ENCODE assay signal across 10 cellular contexts in genomic region chr2:144548532-144549191, GRCh38. TPM values are rescaled to one million over a fixed set of nuclear protein-coding genes. Genes with fewer than 3 reads are reported as not detected.
DNase-seq lines count a peak whose midpoint lies in the region; ATAC-seq and TF ChIP-seq lines count a peak whose summit lies in the region.
"Had no signal": no experiment of that assay in that cellular context is flagged by ENCODE, and none has a peak within 500 bp of the region (broad histone marks: within the 10 kb centered on the region; RNA-seq: fewer than 3 reads in every experiment).

No MANE protein-coding gene starts in this region.

- no peaks in the 10 kb centered on the region for H3K9me3 ChIP-seq in CD8-positive, alpha-beta T cell (ENCODE audit: low read length)
- H3K9me3 ChIP-seq in T-helper 17 cell (ENCODE audit: control insufficient read depth, low read length, poor library complexity, severe bottlenecking) (no peaks in the 10 kb centered on the region), PC-9 (ENCODE audit: insufficient read depth, low read depth) (no peaks in the 10 kb centered on the region)
- H3K9me3 ChIP-seq: BE2C, tibial nerve had no signal

- no peaks in the 10 kb centered on the region for H3K79me2 ChIP-seq in PC-9 (ENCODE audit: low read depth)

- H3K27me3 ChIP-seq in CD8-positive, alpha-beta T cell (ENCODE audit: insufficient read depth, low read length) = no peaks in the 10 kb centered on the region
- no peaks in the 10 kb centered on the region for H3K27me3 ChIP-seq in PC-9 (ENCODE audit: insufficient read depth, low read depth)
- H3K27me3 ChIP-seq: BE2C, tibial nerve had no signal

- no peaks in the 10 kb centered on the region for H4K20me1 ChIP-seq in PC-9 (ENCODE audit: insufficient read depth)

- no peaks in the 10 kb centered on the region for H3K36me3 ChIP-seq in CD8-positive, alpha-beta T cell (ENCODE audit: insufficient read depth, low read length)
- H3K36me3 ChIP-seq in PC-9 (ENCODE audit: low read depth) = no peaks in the 10 kb centered on the region
- H3K36me3 ChIP-seq: BE2C, tibial nerve had no signal

- POLR2A ChIA-PET in CD8-positive, alpha-beta T cell (lab: Charles Lee) = no interaction called here
- POLR2A ChIA-PET in RWPE1 (lab: Yijun Ruan, JAX; ENCODE audit: low non-redundant PET) = no interaction called here
- POLR2A ChIA-PET in PC-9 (lab: Charles Lee; ENCODE audit: unreplicated experiment) = no interaction called here

- 0 out of 2 replicates have a peak, but pooled peaks cover 3% of the 10 kb centered on the region for H3F3A ChIP-seq in PC-9 (ENCODE audit: insufficient read depth, low read depth)

- H3K9me2 ChIP-seq in PC-9 (ENCODE audit: insufficient read depth) = no peaks in the 10 kb centered on the region; the same call in 1 of the 2 replicates

- H3K4me3 Mint-ChIP-seq in CD8-positive, alpha-beta T cell = no peak overlapping the region
- H3K4me3 Mint-ChIP-seq in T-helper 17 cell = no peak overlapping the region

- peak; percentile 97 for ATAC-seq in CD8-positive, alpha-beta T cell
- ATAC-seq in GM19452 (IDR thresholded peaks at IDR 0.05; ENCODE audit: unreplicated experiment) (peak; percentile 61), HG03342 (IDR thresholded peaks at IDR 0.05; ENCODE audit: unreplicated experiment) (peak; percentile 89), T-helper 17 cell (peak; percentile 99), GM18868 (IDR thresholded peaks at IDR 0.05; ENCODE audit: unreplicated experiment) (no peak)

- H3K4me1 ChIP-seq in CD8-positive, alpha-beta T cell (ENCODE audit: insufficient read depth, low read length) = peaks cover 6% of the 10 kb centered on the region
- H3K4me1 ChIP-seq in PC-9 (replicated peaks; ENCODE audit: insufficient read depth) = 0 out of 2 replicates have a peak, but pooled peaks cover 3% of the 10 kb centered on the region
- H3K4me1 ChIP-seq: BE2C had no signal

- H2AFZ ChIP-seq in PC-9 = no peak overlapping the region

- BruUV-seq in PC-9 (replicated peaks; lab: Mats Ljungman, UMichigan) = no TSS peak

- H3K9me3 Mint-ChIP-seq in CD8-positive, alpha-beta T cell = no peaks in the 10 kb centered on the region

- peaks cover 5% of the 10 kb centered on the region for H3K27me3 Mint-ChIP-seq in CD8-positive, alpha-beta T cell (ENCODE audit: low read depth)
- peaks cover 20% of the 10 kb centered on the region for H3K27me3 Mint-ChIP-seq in T-helper 17 cell

- no peaks in the 10 kb centered on the region for H3K36me3 Mint-ChIP-seq in CD8-positive, alpha-beta T cell
- peaks cover 2% of the 10 kb centered on the region for H3K36me3 Mint-ChIP-seq in T-helper 17 cell (ENCODE audit: low read depth)

- CTCF ChIA-PET in CD8-positive, alpha-beta T cell (lab: Charles Lee) = no interaction called here
- CTCF ChIA-PET in RWPE1 (lab: Yijun Ruan, JAX) (no interaction called here), PC-9 (lab: Charles Lee) (no interaction called here)

- intact Hi-C loops in CD8-positive, alpha-beta T cell (cut with DNase I, micrococcal nuclease) = no loop called here
- intact Hi-C loops in PC-9 (cut with micrococcal nuclease; ENCODE audit: unreplicated experiment) = no loop called here

- TF ChIP-seq CTCF in CD8-positive, alpha-beta T cell (IDR thresholded peaks at IDR 0.05) = no peak
- TF ChIP-seq CTCF in RWPE1 (conservative IDR thresholded peaks at IDR 0.05; ENCODE audit: low read depth) (no peak), PC-9 (conservative IDR thresholded peaks at IDR 0.05) (no peak)

- H3K4me3 ChIP-seq in CD8-positive, alpha-beta T cell (ENCODE audit: low read depth, low read length) = no peak overlapping the region
- H3K4me3 ChIP-seq in PC-9 = no peak overlapping the region

- no peak overlapping the region for H3K27ac ChIP-seq in CD8-positive, alpha-beta T cell (ENCODE audit: low read depth, low read length)
- H3K27ac ChIP-seq in RWPE1 (no peak overlapping the region), PC-9 (no peak overlapping the region)

- peaks cover 7% of the 10 kb centered on the region for H3K4me1 Mint-ChIP-seq in CD8-positive, alpha-beta T cell (ENCODE audit: low read depth)
- H3K4me1 Mint-ChIP-seq in T-helper 17 cell = peaks cover 2% of the 10 kb centered on the region

- no peak overlapping the region for H3K27ac Mint-ChIP-seq in CD8-positive, alpha-beta T cell
- peak overlapping the region; percentile 24 for H3K27ac Mint-ChIP-seq in T-helper 17 cell

- peak in 1 of 7 experiments; percentile 28 for DNase-seq in CD8-positive, alpha-beta T cell
- no peak for DNase-seq in T-helper 17 cell
- no peak for DNase-seq in RWPE1 (ENCODE audit: low spot score)
- DNase-seq in PC-9 = no peak
- DNase-seq in NCI-H2029 (lab: John Stamatoyannopoulos, UW) = no peak
- DNase-seq: BE2C had no signal

- H3K4me2 ChIP-seq in PC-9 = no peak overlapping the region

RNA-seq across cellular contexts. Expression of gene ZEB2, which starts 28.7 kb away (rescaled TPM):
- total RNA-seq in CD8-positive, alpha-beta T cell = 10 to 100 TPM; 73.0 to 76.7 TPM
- total RNA-seq in T-helper 17 cell = 10 to 100 TPM; 49.5 to 61.1 TPM
- total RNA-seq in PC-9 (2021) = 0.09 and 0.95 TPM in 2 replicates

Comparison
In these comparisons a context has a peak if more than half of its experiments do, and no peak if none do; other contexts are left out.
1. RNA of gene ZEB2, which starts 28.7 kb away (total RNA-seq): 73.0 to 76.7 TPM in CD8-positive, alpha-beta T cell and 49.5 to 61.1 TPM in T-helper 17 cell; 0.09 to 0.95 TPM in PC-9; every median in the first group is over 10 times any median in the second.